In genomic region chr6:159043236-159043635, GRCh38 we compare ENCODE assay signal across 10 cellular contexts. TPM values are rescaled to one million over a fixed set of nuclear protein-coding genes. Genes with fewer than 3 reads are reported as not detected.
DNase-seq lines count a peak whose midpoint lies in the region; ATAC-seq and TF ChIP-seq lines count a peak whose summit lies in the region.
"Had no signal": no experiment of that assay in that cellular context is flagged by ENCODE, and none has a peak within 500 bp of the region (broad histone marks: within the 10 kb centered on the region; RNA-seq: fewer than 3 reads in every experiment).

No MANE protein-coding gene starts in this region.

- intact Hi-C loops in activated T-helper 1 cell treated with anti-CD3 and anti-CD28 coated beads, Interleukin-12 subunit alpha, Interleukin-12 subunit beta, Interleukin-2, Interleukin-4 antibody, amounts not matched to agents 30 ng/mL and 10 ng/mL and 1 ng/mL, durations not matched to agents 14 hours and 24 hours and 36 hours (cut with micrococcal nuclease) = loop anchor here (5.0 to 10.0 kb wide), 4 partner anchors 321 to 1278 kb away; partner anchors contain the start of gene WTAP

- H3K4me3 ChIP-seq in CD8-positive, alpha-beta memory T cell (ENCODE audit: low read length) = peak overlapping the region; percentile 89
- peak overlapping the region; percentile 59 for H3K4me3 ChIP-seq in Jurkat, Clone E6-1 (ENCODE audit: low read length)
- peak overlapping the region; percentile 20 to 78 for H3K4me3 ChIP-seq in mucosa of rectum (ENCODE audit: low read length in 2 of 2)
- H3K4me3 ChIP-seq in gastroesophageal sphincter = peak overlapping the region in 1 of 2 donors; percentile 13

- H3K27ac ChIP-seq in CD8-positive, alpha-beta memory T cell (ENCODE audit: low read depth, low read length) = peak overlapping the region; percentile 95
- H3K27ac ChIP-seq in mucosa of rectum (ENCODE audit: low read depth in 2 of 2, low read length in 2 of 2) (peak overlapping the region; percentile 31 to 77), gastroesophageal sphincter (peak overlapping the region in 2 of 4 donors; percentile 3 to 45)
- H3K27ac ChIP-seq: RWPE1 had no signal

- peaks cover 60 to 72% (median 69%) of the 10 kb centered on the region in 3 donors for H3K4me1 Mint-ChIP-seq in CD8-positive, alpha-beta memory T cell
- H3K4me1 Mint-ChIP-seq in activated T-helper 1 cell treated with anti-CD3 and anti-CD28 coated beads, Interleukin-12 subunit alpha, Interleukin-12 subunit beta, Interleukin-2, Interleukin-4 antibody, amounts not matched to agents 30 ng/mL and 10 ng/mL and 1 ng/mL, durations not matched to agents 14 hours and 24 hours and 36 hours (ENCODE audit: low read depth) = peaks cover 74% of the 10 kb centered on the region

- peak overlapping the region; percentile 90 to 100 (median 98) for H3K27ac Mint-ChIP-seq in CD8-positive, alpha-beta memory T cell
- H3K27ac Mint-ChIP-seq in activated T-helper 1 cell treated with anti-CD3 and anti-CD28 coated beads, Interleukin-12 subunit alpha, Interleukin-12 subunit beta, Interleukin-2, Interleukin-4 antibody, amounts not matched to agents 30 ng/mL and 10 ng/mL and 1 ng/mL, durations not matched to agents 14 hours and 24 hours and 36 hours = peak overlapping the region; percentile 90

- peak overlapping the region; percentile 99 to 100 (median 100) for H3K4me3 Mint-ChIP-seq in CD8-positive, alpha-beta memory T cell
- H3K4me3 Mint-ChIP-seq in activated T-helper 1 cell treated with anti-CD3 and anti-CD28 coated beads, Interleukin-12 subunit alpha, Interleukin-12 subunit beta, Interleukin-2, Interleukin-4 antibody, amounts not matched to agents 30 ng/mL and 10 ng/mL and 1 ng/mL, durations not matched to agents 14 hours and 24 hours and 36 hours = peak overlapping the region; percentile 91

- H3K9ac ChIP-seq in mucosa of rectum (ENCODE audit: low read depth in 1 of 2, low read length in 2 of 2) = peak overlapping the region; percentile 22 to 61

- H3K27me3 Mint-ChIP-seq in CD8-positive, alpha-beta memory T cell = peaks cover 0 to 3% of the 10 kb centered on the region in 2 donors
- no peaks in the 10 kb centered on the region for H3K27me3 Mint-ChIP-seq in activated T-helper 1 cell treated with anti-CD3 and anti-CD28 coated beads, Interleukin-12 subunit alpha, Interleukin-12 subunit beta, Interleukin-2, Interleukin-4 antibody, amounts not matched to agents 30 ng/mL and 10 ng/mL and 1 ng/mL, durations not matched to agents 14 hours and 24 hours and 36 hours (ENCODE audit: insufficient read depth)

- H3K27me3 ChIP-seq in CD8-positive, alpha-beta memory T cell (ENCODE audit: insufficient read depth, low read length, poor library complexity, severe bottlenecking) = no peaks in the 10 kb centered on the region
- no peaks in the 10 kb centered on the region for H3K27me3 ChIP-seq in mucosa of rectum (ENCODE audit: control insufficient read depth in 2 of 2, insufficient read depth in 2 of 2, low read length in 2 of 2)
- H3K27me3 ChIP-seq in gastroesophageal sphincter = peaks cover 15% of the 10 kb centered on the region

- H3K9me3 ChIP-seq in CD8-positive, alpha-beta memory T cell (ENCODE audit: low read length) = no peaks in the 10 kb centered on the region
- H3K9me3 ChIP-seq in mucosa of rectum (ENCODE audit: control insufficient read depth in 2 of 2, low read length in 2 of 2) (no peaks in the 10 kb centered on the region), gastroesophageal sphincter (no peaks in the 10 kb centered on the region)

- H3K36me3 Mint-ChIP-seq in CD8-positive, alpha-beta memory T cell = peaks cover 45 to 67% (median 58%) of the 10 kb centered on the region in 3 donors
- peaks cover 59% of the 10 kb centered on the region for H3K36me3 Mint-ChIP-seq in activated T-helper 1 cell treated with anti-CD3 and anti-CD28 coated beads, Interleukin-12 subunit alpha, Interleukin-12 subunit beta, Interleukin-2, Interleukin-4 antibody, amounts not matched to agents 30 ng/mL and 10 ng/mL and 1 ng/mL, durations not matched to agents 14 hours and 24 hours and 36 hours (ENCODE audit: low read depth)

- no peak for TF ChIP-seq POLR2A in gastroesophageal sphincter (IDR thresholded peaks at IDR 0.05)

- H3K36me3 ChIP-seq in CD8-positive, alpha-beta memory T cell (ENCODE audit: insufficient read depth, low read length) = peaks cover 44% of the 10 kb centered on the region
- H3K36me3 ChIP-seq in mucosa of rectum (ENCODE audit: control insufficient read depth in 2 of 2, insufficient read depth in 2 of 2, low read length in 2 of 2) = no peaks in the 10 kb centered on the region
- H3K36me3 ChIP-seq in gastroesophageal sphincter = no peaks in the 10 kb centered on the region

- H3K9me3 Mint-ChIP-seq in CD8-positive, alpha-beta memory T cell = peaks cover 0 to 1% (median 0%) of the 10 kb centered on the region in 5 donors
- no peaks in the 10 kb centered on the region for H3K9me3 Mint-ChIP-seq in activated T-helper 1 cell treated with anti-CD3 and anti-CD28 coated beads, Interleukin-12 subunit alpha, Interleukin-12 subunit beta, Interleukin-2, Interleukin-4 antibody, amounts not matched to agents 30 ng/mL and 10 ng/mL and 1 ng/mL, durations not matched to agents 14 hours and 24 hours and 36 hours

- 60 to 84% methylated on average over 6 of the region's 6 CpGs for WGBS in gastroesophageal sphincter (ENCODE audit: low coverage in 1 of 2), 2 donors

- TF ChIP-seq CTCF in gastroesophageal sphincter (IDR thresholded peaks at IDR 0.05) = no peak

- POLR2A ChIA-PET in CD8-positive, alpha-beta memory T cell (lab: Charles Lee) = interaction anchor here (0.5 to 4.8 kb wide), 13 partner anchors 10 to 174 kb away, joined by 3 to 66 read pairs (median 13); partner anchors contain the start of gene RSPH3

- H3K4me1 ChIP-seq in CD8-positive, alpha-beta memory T cell (ENCODE audit: insufficient read depth, low read length) = peaks cover 58% of the 10 kb centered on the region
- H3K4me1 ChIP-seq in mucosa of rectum (ENCODE audit: control insufficient read depth in 2 of 2, insufficient read depth in 2 of 2, low read length in 2 of 2) (peaks cover 5 to 10% of the 10 kb centered on the region in 2 donors), gastroesophageal sphincter (peaks cover 0 to 16% (median 0%) of the 10 kb centered on the region in 3 donors)

- CTCF ChIA-PET in CD8-positive, alpha-beta memory T cell (lab: Charles Lee) = interaction anchor here (0.7 to 11.8 kb wide), 16 partner anchors 9 to 173 kb away, joined by 3 to 288 read pairs (median 6); partner anchors contain the start of gene RSPH3

- TF ChIP-seq EP300 in gastroesophageal sphincter (IDR thresholded peaks at IDR 0.05) = no peak

- DNase-seq in CD8-positive, alpha-beta memory T cell = peak in 2 of 5 donors; percentile 68 to 71
- peak; percentile 87 for DNase-seq in Jurkat, Clone E6-1 (ENCODE audit: low read depth, low spot score)
- peak; percentile 30 for DNase-seq in activated T-helper 1 cell treated with anti-CD3 and anti-CD28 coated beads, Interleukin-12 subunit alpha, Interleukin-12 subunit beta, Interleukin-2, Interleukin-4 antibody, amounts not matched to agents 30 ng/mL and 10 ng/mL and 1 ng/mL, durations not matched to agents 14 hours and 24 hours and 36 hours (ENCODE audit: low spot score)
- DNase-seq in activated gamma-delta T cell (lab: John Stamatoyannopoulos, UW) = no peak
- DNase-seq in DMS79 treated with DMSO at 0.1 percent for 48 hours (lab: John Stamatoyannopoulos, UW) = no peak
- DNase-seq in activated CD4-positive, CD25-positive, alpha-beta regulatory T cell (lab: John Stamatoyannopoulos, UW) = no peak

- no peak for ATAC-seq in gastroesophageal sphincter

RNA-seq across cellular contexts. Expression of gene TAGAP, which starts 1.6 kb away (rescaled TPM):
- 100 to 1,000 TPM; 140 to 145 TPM for total RNA-seq in CD8-positive, alpha-beta memory T cell
- 193 TPM for polyA plus RNA-seq in CD8-positive, alpha-beta memory T cell
- polyA plus RNA-seq in Jurkat, Clone E6-1 (2012; ENCODE audit: insufficient read depth, insufficient read length) = 3.5 TPM
- total RNA-seq in activated T-helper 1 cell treated with anti-CD3 and anti-CD28 coated beads, Interleukin-12 subunit alpha, Interleukin-12 subunit beta, Interleukin-2, Interleukin-4 antibody, amounts not matched to agents 30 ng/mL and 10 ng/mL and 1 ng/mL, durations not matched to agents 14 hours and 24 hours and 36 hours = 245 and 250 TPM in 2 replicates
- total RNA-seq in gastroesophageal sphincter = 1 to 10 TPM; 1.0 to 4.3 (median 1.9) TPM
- total RNA-seq: chondrocyte had no signal

RNA-seq across cellular contexts. Expression of gene RSPH3, which starts 43.2 kb away (rescaled TPM):
- total RNA-seq in CD8-positive, alpha-beta memory T cell = 1 to 10 TPM; 4.2 to 4.4 TPM
- 3.3 TPM for polyA plus RNA-seq in CD8-positive, alpha-beta memory T cell
- polyA plus RNA-seq in Jurkat, Clone E6-1 (2012; ENCODE audit: insufficient read depth, insufficient read length) = 1.9 TPM
- total RNA-seq in activated T-helper 1 cell treated with anti-CD3 and anti-CD28 coated beads, Interleukin-12 subunit alpha, Interleukin-12 subunit beta, Interleukin-2, Interleukin-4 antibody, amounts not matched to agents 30 ng/mL and 10 ng/mL and 1 ng/mL, durations not matched to agents 14 hours and 24 hours and 36 hours = 3.8 and 4.2 TPM in 2 replicates
- total RNA-seq in gastroesophageal sphincter = 10 to 100 TPM in 3 of 4 donors, 1 to 10 TPM in 1; 6.7 to 23.1 (median 13.0) TPM

Comparison
In these comparisons a context has a peak if more than half of its experiments do, and no peak if none do; other contexts are left out.
1. DNase-seq: peak in Jurkat, Clone E6-1 (single experiment) and activated T-helper 1 cell treated with anti-CD3 and anti-CD28 coated beads, Interleukin-12 subunit alpha, Interleukin-12 subunit beta, Interleukin-2, Interleukin-4 antibody, amounts not matched to agents 30 ng/mL and 10 ng/mL and 1 ng/mL, durations not matched to agents 14 hours and 24 hours and 36 hours (single experiment); none in activated gamma-delta T cell (single experiment), DMS79 treated with DMSO at 0.1 percent for 48 hours (single experiment) and activated CD4-positive, CD25-positive, alpha-beta regulatory T cell (0 of 4).
2. RNA of gene TAGAP, which starts 1.6 kb away (total RNA-seq): 245 to 250 TPM in activated T-helper 1 cell treated with anti-CD3 and anti-CD28 coated beads, Interleukin-12 subunit alpha, Interleukin-12 subunit beta, Interleukin-2, Interleukin-4 antibody, amounts not matched to agents 30 ng/mL and 10 ng/mL and 1 ng/mL, durations not matched to agents 14 hours and 24 hours and 36 hours and 140 to 145 TPM in CD8-positive, alpha-beta memory T cell; 1.0 to 4.3 TPM in gastroesophageal sphincter; every median in the first group is over 10 times any median in the second.